23 cellular contexts compared by ENCODE assay signal in the genomic region with DNA sequence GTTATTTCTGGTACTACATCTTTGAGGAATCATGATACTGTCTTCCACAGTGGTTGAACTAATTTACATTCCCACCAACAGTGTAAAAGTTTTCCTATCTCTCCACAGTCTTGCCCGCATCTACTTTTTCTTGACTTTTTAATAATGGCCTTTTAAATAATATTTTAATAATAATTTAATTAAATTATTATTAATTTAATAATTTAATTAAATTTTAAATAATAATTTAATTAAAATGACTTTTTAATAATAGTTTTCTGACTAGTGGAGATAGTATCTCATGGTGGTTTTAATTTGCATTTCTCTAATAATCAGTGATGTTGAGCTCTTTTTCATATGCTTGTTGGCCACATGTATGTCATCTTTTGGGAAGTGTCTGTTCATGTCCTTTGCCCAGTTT.
DNase-seq lines count a peak whose midpoint lies in the region; ATAC-seq, FAIRE-seq and TF ChIP-seq lines count a peak whose summit lies in the region.
"Had no signal": no experiment of that assay in that cellular context is flagged by ENCODE, and none has a peak within 500 bp of the region (broad histone marks: within the 10 kb centered on the region; RNA-seq: fewer than 3 reads in every experiment).

No MANE protein-coding gene starts in this region.

- no peaks in the 10 kb centered on the region for H3K27me3 Mint-ChIP-seq in WTC11 (ENCODE audit: low read depth)
- H3K27me3 Mint-ChIP-seq: CD4-positive, alpha-beta memory T cell had no signal

- H2AFZ ChIP-seq in mammary epithelial cell (ENCODE audit: low read depth, low read length) = no peak overlapping the region

- peaks cover 19% of the 10 kb centered on the region for H3K9me3 Mint-ChIP-seq in WTC11

- no peak overlapping the region for H3K4me2 ChIP-seq in mammary epithelial cell (ENCODE audit: insufficient read depth, low read depth, low read length)
- H3K4me2 ChIP-seq: A549; BLaER1 treated with 17β-estradiol and CSF1 and Interleukin-3, amounts not matched to agents 10 nM and 100 nM had no signal

- no peak for DNase-seq in WTC11 (ENCODE audit: low spot score)
- no peak for DNase-seq in kidney
- DNase-seq in stimulated activated CD4-positive, alpha-beta T cell treated with anti-CD3 and anti-CD28 coated beads, Interleukin-4, amount 100 ng/mL, for 24 hours = no peak
- no peak for DNase-seq in mammary epithelial cell
- no peak for DNase-seq in body of pancreas
- DNase-seq: ACHN; AML-193; BE2C; Calu3; CD4-positive, alpha-beta memory T cell; COR-L47; DMS53; DMS79 treated with DMSO at 0.1 percent for 48 hours; GOT3; HFFc6 had no signal

- no peak overlapping the region for H3K27ac Mint-ChIP-seq in WTC11
- H3K27ac Mint-ChIP-seq: CD14-positive monocyte; CD4-positive, alpha-beta memory T cell; HFFc6 had no signal

- no peaks in the 10 kb centered on the region for H3K4me1 Mint-ChIP-seq in WTC11
- H3K4me1 Mint-ChIP-seq: CD14-positive monocyte; CD4-positive, alpha-beta memory T cell had no signal

- 0 out of 2 replicates have a peak, but pooled peaks cover 3% of the 10 kb centered on the region for H3K36me3 Mint-ChIP-seq in WTC11
- H3K36me3 Mint-ChIP-seq: CD14-positive monocyte; CD4-positive, alpha-beta memory T cell had no signal

- no peak overlapping the region for H3K4me3 Mint-ChIP-seq in WTC11
- H3K4me3 Mint-ChIP-seq: CD14-positive monocyte; CD4-positive, alpha-beta memory T cell; HFFc6 had no signal

- dilution Hi-C loops in mammary epithelial cell (cut with HindIII; ENCODE audit: low sequenced_read_pairs) = no loop called here

- BruUV-seq in mammary epithelial cell (replicated peaks; lab: Mats Ljungman, UMichigan) = no TSS peak

- H3K9ac ChIP-seq in kidney (ENCODE audit: low read length in 2 of 2) = no peak overlapping the region
- H3K9ac ChIP-seq in mammary epithelial cell (ENCODE audit: insufficient read depth, low read length) = no peak overlapping the region
- H3K9ac ChIP-seq: BLaER1 treated with 17β-estradiol and CSF1 and Interleukin-3, amounts not matched to agents 10 nM and 100 nM had no signal

- no peaks in the 10 kb centered on the region for H3K27me3 ChIP-seq in mammary epithelial cell (ENCODE audit: insufficient read depth, low read length)
- no peaks in the 10 kb centered on the region for H3K27me3 ChIP-seq in body of pancreas
- H3K27me3 ChIP-seq: BE2C; BLaER1 treated with 17β-estradiol and CSF1 and Interleukin-3, amounts not matched to agents 10 nM and 100 nM had no signal

- TF ChIP-seq POLR2A in body of pancreas (IDR thresholded peaks at IDR 0.05) = no peak

- ATAC-seq in WTC11 (no peak), body of pancreas (no peak)
- ATAC-seq: A549 had no signal

- intact Hi-C loops in kidney (cut with DNase I) (no loop called here), mammary epithelial cell (cut with micrococcal nuclease) (no loop called here), body of pancreas (cut with DNase I) (no loop called here)

- in situ Hi-C loops in mammary epithelial cell (cut with MboI; ENCODE audit: low sequenced_read_pairs in 2 of 2) = no loop called here

- H3K27ac ChIP-seq in kidney (ENCODE audit: low read depth in 2 of 2, low read length in 2 of 2) (no peak overlapping the region), mammary epithelial cell (ENCODE audit: insufficient read depth, low read depth, low read length) (no peak overlapping the region), body of pancreas (no peak overlapping the region)
- H3K27ac ChIP-seq: 22Rv1; A549; BLaER1 treated with 17β-estradiol and CSF1 and Interleukin-3, amounts not matched to agents 10 nM and 100 nM had no signal

- peak; percentile 89 for FAIRE-seq in A204.1 (lab: Jason Lieb, UNC)
- peak; percentile 56 for FAIRE-seq in kidney (lab: Jason Lieb, UNC)
- FAIRE-seq: A549, GM12892, H54 had no signal

- H3K36me3 ChIP-seq in kidney (ENCODE audit: control insufficient read depth in 1 of 2, insufficient read depth in 2 of 2, low read length in 2 of 2) = no peaks in the 10 kb centered on the region
- H3K36me3 ChIP-seq in mammary epithelial cell (ENCODE audit: insufficient read depth, low read length) = no peaks in the 10 kb centered on the region
- H3K36me3 ChIP-seq in body of pancreas (replicated peaks in 1 of 2; ENCODE audit: insufficient read depth in 1 of 2, low read depth in 2 of 2) = no peaks in the 10 kb centered on the region
- H3K36me3 ChIP-seq: BE2C; BLaER1 treated with 17β-estradiol and CSF1 and Interleukin-3, amounts not matched to agents 10 nM and 100 nM; HAP-1 had no signal

- POLR2A ChIA-PET in WTC11 (lab: Charles Lee) = no interaction called here

- no peaks in the 10 kb centered on the region for H4K20me1 ChIP-seq in mammary epithelial cell (ENCODE audit: insufficient read depth, low read length)
- H4K20me1 ChIP-seq: BLaER1 treated with 17β-estradiol and CSF1 and Interleukin-3, amounts not matched to agents 10 nM and 100 nM had no signal

- 81% methylated on average over 1 of the region's 1 CpG for WGBS in mammary epithelial cell (ENCODE audit: low coverage, missing lambda C conversion rate)
- WGBS in body of pancreas, 2 donors = 94 to 97% methylated on average over 1 of the region's 1 CpG

- no peaks in the 10 kb centered on the region for H3K9me3 ChIP-seq in kidney (ENCODE audit: control insufficient read depth in 1 of 2, low read length in 2 of 2)
- H3K9me3 ChIP-seq in mammary epithelial cell (replicated peaks; ENCODE audit: insufficient read depth, low read length) = no peaks in the 10 kb centered on the region
- no peaks in the 10 kb centered on the region for H3K9me3 ChIP-seq in body of pancreas
- H3K9me3 ChIP-seq: A549, BE2C, HAP-1 had no signal

- TF ChIP-seq CTCF in WTC11 (IDR thresholded peaks at IDR 0.05) (no peak), kidney (IDR thresholded peaks at IDR 0.05; ENCODE audit: borderline replicate concordance, extremely low read depth, insufficient read depth) (no peak), mammary epithelial cell (conservative IDR thresholded peaks at IDR 0.05 in 1 of 2, IDR thresholded peaks at IDR 0.05 in 1 of 2; ENCODE audit: extremely low read depth in 1 of 2, insufficient read depth in 1 of 2, low read depth in 1 of 2, low read length in 2 of 2) (no peak), body of pancreas (IDR thresholded peaks at IDR 0.05) (no peak)

- H3K4me3 ChIP-seq in kidney (ENCODE audit: low read length in 2 of 2) (no peak overlapping the region), mammary epithelial cell (replicated peaks in 1 of 3; ENCODE audit: insufficient read depth in 1 of 3, low read depth in 2 of 3, low read length in 3 of 3) (no peak overlapping the region), body of pancreas (no peak overlapping the region)
- H3K4me3 ChIP-seq: A549; BLaER1 treated with 17β-estradiol and CSF1 and Interleukin-3, amounts not matched to agents 10 nM and 100 nM; HAP-1 had no signal

- CTCF ChIA-PET in WTC11 (lab: Charles Lee) = no interaction called here
- CTCF ChIA-PET in mammary epithelial cell (lab: Charles Lee; ENCODE audit: low non-redundant PET) = no interaction called here

- H3K4me1 ChIP-seq in kidney (ENCODE audit: control insufficient read depth in 1 of 2, insufficient read depth in 1 of 2, low read depth in 1 of 2, low read length in 2 of 2) = no peaks in the 10 kb centered on the region
- H3K4me1 ChIP-seq in mammary epithelial cell (ENCODE audit: insufficient read depth, low read length) = no peaks in the 10 kb centered on the region
- no peaks in the 10 kb centered on the region for H3K4me1 ChIP-seq in body of pancreas
- H3K4me1 ChIP-seq: A549; BE2C; BLaER1 treated with 17β-estradiol and CSF1 and Interleukin-3, amounts not matched to agents 10 nM and 100 nM; HAP-1 had no signal

- H3K79me2 ChIP-seq in mammary epithelial cell (ENCODE audit: insufficient read depth, low read length) = no peaks in the 10 kb centered on the region

TF ChIP-seq in WTC11, 78 proteins besides CTCF, POLR2A, EP300 and RAD21:
- no peak for TF ChIP-seq IRF1 (CRISPR knock-in tag; IDR thresholded peaks at IDR 0.05)
- TF ChIP-seq SMAD3 (CRISPR knock-in tag; IDR thresholded peaks at IDR 0.05; ENCODE audit: borderline replicate concordance) = no peak
- peak; percentile 99 for TF ChIP-seq HMGA2 (CRISPR knock-in tag; IDR thresholded peaks at IDR 0.05)
